In genomic region chr4:10061650-10062415, GRCh38 we compare ENCODE assay signal across 2 cellular contexts.
TF ChIP-seq lines count a peak whose summit lies in the region.

No MANE protein-coding gene starts in this region.

TF ChIP-seq in HepG2, 621 proteins besides CTCF, POLR2A, EP300 and RAD21:
- TF ChIP-seq MAFK (conservative IDR thresholded peaks at IDR 0.05 in 1 of 2, IDR thresholded peaks at IDR 0.05 in 1 of 2; ENCODE audit: low read length in 2 of 2) (peak; percentile 31 to 53; a peak in 3 of 4 replicates), ZNF124 (CRISPR knock-in tag; IDR thresholded peaks at IDR 0.05) (no peak)

TF ChIP-seq in K562, 482 proteins besides CTCF, POLR2A, EP300 and RAD21:
- TF ChIP-seq, protein P1, sequence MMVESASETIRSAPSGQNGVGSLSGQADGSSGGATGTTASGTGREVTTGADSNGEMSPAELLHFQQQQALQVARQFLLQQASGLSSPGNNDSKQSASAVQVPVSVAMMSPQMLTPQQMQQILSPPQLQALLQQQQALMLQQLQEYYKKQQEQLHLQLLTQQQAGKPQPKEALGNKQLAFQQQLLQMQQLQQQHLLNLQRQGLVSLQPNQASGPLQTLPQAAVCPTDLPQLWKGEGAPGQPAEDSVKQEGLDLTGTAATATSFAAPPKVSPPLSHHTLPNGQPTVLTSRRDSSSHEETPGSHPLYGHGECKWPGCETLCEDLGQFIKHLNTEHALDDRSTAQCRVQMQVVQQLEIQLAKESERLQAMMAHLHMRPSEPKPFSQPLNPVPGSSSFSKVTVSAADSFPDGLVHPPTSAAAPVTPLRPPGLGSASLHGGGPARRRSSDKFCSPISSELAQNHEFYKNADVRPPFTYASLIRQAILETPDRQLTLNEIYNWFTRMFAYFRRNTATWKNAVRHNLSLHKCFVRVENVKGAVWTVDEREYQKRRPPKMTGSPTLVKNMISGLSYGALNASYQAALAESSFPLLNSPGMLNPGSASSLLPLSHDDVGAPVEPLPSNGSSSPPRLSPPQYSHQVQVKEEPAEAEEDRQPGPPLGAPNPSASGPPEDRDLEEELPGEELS (CRISPR knock-in tag; IDR thresholded peaks at IDR 0.05; ENCODE audit: borderline replicate concordance), result no peak
- TF ChIP-seq ZNF316 (IDR thresholded peaks at IDR 0.05), result peak; percentile 52; the same call in 1 of the 2 replicates
